In genomic region chr7:77563275-77563674, GRCh38 we compare ENCODE assay signal across 17 cellular contexts.
"Had no signal": no experiment of that assay in that cellular context is flagged by ENCODE, and none has a peak within 500 bp of the region (broad histone marks: within the 10 kb centered on the region; RNA-seq: fewer than 3 reads in every experiment).

No MANE protein-coding gene starts in this region.

- ATAC-seq: activated CD4-positive, alpha-beta T cell treated with anti-CD3 and anti-CD28 coated beads for 36 hours; activated T-helper 17 cell treated with anti-CD3 and anti-CD28 coated beads, Interleukin-2, amount 50 U/mL, for 72 hours; effector memory CD8-positive, alpha-beta T cell; naive thymus-derived CD4-positive, alpha-beta T cell had no signal

- H3K4me3 Mint-ChIP-seq: activated CD4-positive, alpha-beta T cell treated with anti-CD3 and anti-CD28 coated beads for 36 hours; activated naive CD4-positive, alpha-beta T cell treated with anti-CD3 and anti-CD28 coated beads for 36 hours; activated T-helper 17 cell treated with anti-CD3 and anti-CD28 coated beads, Interleukin-2, amount 50 U/mL, for 72 hours; central memory CD8-positive, alpha-beta T cell; effector memory CD8-positive, alpha-beta T cell; stimulated activated naive CD8-positive, alpha-beta T cell treated with anti-CD3 and anti-CD28 coated beads, Interleukin-15, Interleukin-2, amounts not matched to agents 100 ng/mL and 50 ng/mL, for 24 hours; T-helper 2 cell treated with Interferon-gamma antibody and Interleukin-4, amounts not matched to agents 5 μg/mL and 100 μg/mL, for 36 hours had no signal

- DNase-seq: activated CD4-positive, alpha-beta T cell treated with anti-CD3 and anti-CD28 coated beads for 36 hours; activated naive CD4-positive, alpha-beta T cell treated with anti-CD3 and anti-CD28 coated beads for 36 hours; effector memory CD8-positive, alpha-beta T cell; naive thymus-derived CD4-positive, alpha-beta T cell; occipital lobe; sigmoid colon; stimulated activated CD4-positive, alpha-beta T cell treated with anti-CD3 and anti-CD28 coated beads, Interleukin-4, amount 100 ng/mL, for 1 hour; stimulated activated CD8-positive, alpha-beta memory T cell treated with anti-CD3 and anti-CD28 coated beads, Interleukin-4, amount 100 ng/mL, for 48 hours; SW 1271 had no signal

- FAIRE-seq: urothelium cell line had no signal

- H3K27ac Mint-ChIP-seq: activated CD4-positive, alpha-beta T cell treated with anti-CD3 and anti-CD28 coated beads for 36 hours; activated naive CD4-positive, alpha-beta T cell treated with anti-CD3 and anti-CD28 coated beads for 36 hours; activated T-helper 17 cell treated with anti-CD3 and anti-CD28 coated beads, Interleukin-2, amount 50 U/mL, for 72 hours; naive thymus-derived CD4-positive, alpha-beta T cell; stimulated activated naive CD8-positive, alpha-beta T cell treated with anti-CD3 and anti-CD28 coated beads, Interleukin-15, Interleukin-2, amounts not matched to agents 100 ng/mL and 50 ng/mL, for 24 hours; T-helper 2 cell treated with Interferon-gamma antibody and Interleukin-4, amounts not matched to agents 5 μg/mL and 100 μg/mL, for 36 hours had no signal

- H3K27me3 Mint-ChIP-seq: activated CD4-positive, alpha-beta T cell treated with anti-CD3 and anti-CD28 coated beads for 36 hours; activated T-helper 17 cell treated with anti-CD3 and anti-CD28 coated beads, Interleukin-2, amount 50 U/mL, for 72 hours; central memory CD8-positive, alpha-beta T cell; effector memory CD8-positive, alpha-beta T cell; naive thymus-derived CD4-positive, alpha-beta T cell; stimulated activated naive CD8-positive, alpha-beta T cell treated with anti-CD3 and anti-CD28 coated beads, Interleukin-15, Interleukin-2, amounts not matched to agents 100 ng/mL and 50 ng/mL, for 24 hours had no signal

- H3K9me3 Mint-ChIP-seq: activated naive CD4-positive, alpha-beta T cell treated with anti-CD3 and anti-CD28 coated beads for 36 hours; activated T-helper 17 cell treated with anti-CD3 and anti-CD28 coated beads, Interleukin-2, amount 50 U/mL, for 72 hours; central memory CD8-positive, alpha-beta T cell; effector memory CD8-positive, alpha-beta T cell; naive thymus-derived CD4-positive, alpha-beta T cell; stimulated activated naive CD8-positive, alpha-beta T cell treated with anti-CD3 and anti-CD28 coated beads, Interleukin-15, Interleukin-2, amounts not matched to agents 100 ng/mL and 50 ng/mL, for 24 hours; T-helper 2 cell treated with Interferon-gamma antibody and Interleukin-4, amounts not matched to agents 5 μg/mL and 100 μg/mL, for 36 hours had no signal

- H3K27ac ChIP-seq: epithelial cell of prostate, hepatocyte, sigmoid colon, thoracic aorta had no signal
